Comparison of ENCODE assay signal across 12 cellular contexts in genomic region chr1:210696709-210697108, GRCh38.
DNase-seq lines count a peak whose midpoint lies in the region; ATAC-seq, FAIRE-seq and TF ChIP-seq lines count a peak whose summit lies in the region.
"Had no signal": no experiment of that assay in that cellular context is flagged by ENCODE, and none has a peak within 500 bp of the region (broad histone marks: within the 10 kb centered on the region; RNA-seq: fewer than 3 reads in every experiment).

No MANE protein-coding gene starts in this region.

- no peak overlapping the region for H2AFZ ChIP-seq in Loucy (ENCODE audit: low read length)

- no peaks in the 10 kb centered on the region for H3K79me2 ChIP-seq in Loucy (ENCODE audit: insufficient read depth, low read length)

- no peaks in the 10 kb centered on the region for H3K9me2 ChIP-seq in Loucy (replicated peaks; ENCODE audit: low read depth, low read length)

- BruUV-seq in Calu3 (replicated peaks; lab: Mats Ljungman, UMichigan): no TSS peak

- no peaks in the 10 kb centered on the region for H3K9me3 Mint-ChIP-seq in Calu3 (ENCODE audit: low read depth, unreplicated experiment)
- no peaks in the 10 kb centered on the region for H3K9me3 Mint-ChIP-seq in activated T-helper 2 cell treated with anti-CD3 and anti-CD28 coated beads, Interferon-gamma antibody, Interleukin-2, Interleukin-4, amounts not matched to agents 10 μg/mL and 5 μg/mL and 100 μg/mL, durations not matched to agents 14 hours and 24 hours and 36 hours
- H3K9me3 Mint-ChIP-seq: activated B cell treated with CpG ODN at 0.5 μM for 24 hours had no signal

- no peaks in the 10 kb centered on the region for H3K9me3 ChIP-seq in Loucy (ENCODE audit: insufficient read depth, low read depth, low read length)

- peak overlapping the region; percentile 38 for H3K9ac ChIP-seq in Loucy (ENCODE audit: low read depth, low read length, poor library complexity, severe bottlenecking)

- TF ChIP-seq CTCF in Loucy (conservative IDR thresholded peaks at IDR 0.05; ENCODE audit: low read length) (peak; percentile 48), Calu3 (IDR thresholded peaks at IDR 0.05; ENCODE audit: unreplicated experiment) (no peak)

- CTCF ChIA-PET in Calu3 (lab: Charles Lee): no interaction called here

- H3K27me3 ChIP-seq in Loucy (ENCODE audit: insufficient read depth, low read length, poor library complexity, severe bottlenecking): no peaks in the 10 kb centered on the region

- DNase-seq in ELR (ENCODE audit: low read depth): peak; percentile 7
- peak; percentile 25 for DNase-seq in GM19239 (ENCODE audit: insufficient read length, low spot score)
- DNase-seq in Calu3: no peak
- DNase-seq in NCI-H226: no peak
- DNase-seq in activated T-helper 2 cell treated with anti-CD3 and anti-CD28 coated beads, Interferon-gamma antibody, Interleukin-2, Interleukin-4, amounts not matched to agents 10 μg/mL and 5 μg/mL and 100 μg/mL, durations not matched to agents 14 hours and 24 hours and 36 hours (ENCODE audit: low spot score): no peak
- DNase-seq in NCI-H1048 (lab: John Stamatoyannopoulos, UW): no peak
- DNase-seq: activated B cell treated with CpG ODN at 0.5 μM for 24 hours, HCEC 1CT, NCI-H345, nephron progenitor cell had no signal

- no peak overlapping the region for H3K4me3 Mint-ChIP-seq in Calu3 (ENCODE audit: low read depth, unreplicated experiment)
- H3K4me3 Mint-ChIP-seq in activated T-helper 2 cell treated with anti-CD3 and anti-CD28 coated beads, Interferon-gamma antibody, Interleukin-2, Interleukin-4, amounts not matched to agents 10 μg/mL and 5 μg/mL and 100 μg/mL, durations not matched to agents 14 hours and 24 hours and 36 hours (ENCODE audit: low read depth): no peak overlapping the region
- H3K4me3 Mint-ChIP-seq: activated B cell treated with CpG ODN at 0.5 μM for 24 hours, nephron progenitor cell had no signal

- no peaks in the 10 kb centered on the region for H3K36me3 Mint-ChIP-seq in Calu3 (ENCODE audit: insufficient read depth, unreplicated experiment)
- no peaks in the 10 kb centered on the region for H3K36me3 Mint-ChIP-seq in activated T-helper 2 cell treated with anti-CD3 and anti-CD28 coated beads, Interferon-gamma antibody, Interleukin-2, Interleukin-4, amounts not matched to agents 10 μg/mL and 5 μg/mL and 100 μg/mL, durations not matched to agents 14 hours and 24 hours and 36 hours (ENCODE audit: low read depth)

- peak overlapping the region; percentile 15 for H3K4me3 ChIP-seq in Loucy (ENCODE audit: low read length, poor library complexity, severe bottlenecking)

- H3K4me1 Mint-ChIP-seq in Calu3 (ENCODE audit: low read depth, unreplicated experiment): no peaks in the 10 kb centered on the region
- H3K4me1 Mint-ChIP-seq in activated T-helper 2 cell treated with anti-CD3 and anti-CD28 coated beads, Interferon-gamma antibody, Interleukin-2, Interleukin-4, amounts not matched to agents 10 μg/mL and 5 μg/mL and 100 μg/mL, durations not matched to agents 14 hours and 24 hours and 36 hours (ENCODE audit: low read depth): peaks cover 21% of the 10 kb centered on the region

- peaks cover 58% of the 10 kb centered on the region for H3K27me3 Mint-ChIP-seq in Calu3 (ENCODE audit: unreplicated experiment)
- H3K27me3 Mint-ChIP-seq in activated T-helper 2 cell treated with anti-CD3 and anti-CD28 coated beads, Interferon-gamma antibody, Interleukin-2, Interleukin-4, amounts not matched to agents 10 μg/mL and 5 μg/mL and 100 μg/mL, durations not matched to agents 14 hours and 24 hours and 36 hours (ENCODE audit: low read depth): peaks cover 34% of the 10 kb centered on the region

- no peaks in the 10 kb centered on the region for H4K20me1 ChIP-seq in Loucy (ENCODE audit: insufficient read depth, low read length, poor library complexity, severe bottlenecking)

- H3F3A ChIP-seq in Loucy (ENCODE audit: low read depth): 0 out of 2 replicates have a peak, but pooled peaks cover 3% of the 10 kb centered on the region

- peak; percentile 80 for FAIRE-seq in GM19239 (lab: Jason Lieb, UNC)

- intact Hi-C loops in Calu3 (cut with micrococcal nuclease; ENCODE audit: unreplicated experiment): no loop called here
- intact Hi-C loops in activated T-helper 2 cell treated with anti-CD3 and anti-CD28 coated beads, Interferon-gamma antibody, Interleukin-2, Interleukin-4, amounts not matched to agents 10 μg/mL and 5 μg/mL and 100 μg/mL, durations not matched to agents 14 hours and 24 hours and 36 hours (cut with micrococcal nuclease): loop anchor here (5.0 to 10.0 kb wide), 2 partner anchors 234 to 252 kb away; no protein-coding TSS in a partner anchor

- H3K36me3 ChIP-seq in Loucy (ENCODE audit: insufficient read depth, low read length): no peaks in the 10 kb centered on the region

- no peak overlapping the region for H3K27ac Mint-ChIP-seq in Calu3 (ENCODE audit: unreplicated experiment)
- no peak overlapping the region for H3K27ac Mint-ChIP-seq in activated T-helper 2 cell treated with anti-CD3 and anti-CD28 coated beads, Interferon-gamma antibody, Interleukin-2, Interleukin-4, amounts not matched to agents 10 μg/mL and 5 μg/mL and 100 μg/mL, durations not matched to agents 14 hours and 24 hours and 36 hours
- H3K27ac Mint-ChIP-seq: activated B cell treated with CpG ODN at 0.5 μM for 24 hours had no signal

- peak; percentile 96 for ATAC-seq in HG02870 (IDR thresholded peaks at IDR 0.05; ENCODE audit: unreplicated experiment)

- H3K4me2 ChIP-seq in Loucy (ENCODE audit: low read depth, low read length, poor library complexity, severe bottlenecking): peak overlapping the region; percentile 61

- H3K4me1 ChIP-seq in Loucy (ENCODE audit: insufficient read depth, low read length, poor library complexity, severe bottlenecking): peaks cover 59% of the 10 kb centered on the region

Comparison
In these comparisons a context has a peak if more than half of its experiments do, and no peak if none do; other contexts are left out.
1. DNase-seq: peak in ELR (single experiment) and GM19239 (single experiment); none in Calu3 (single experiment), NCI-H226 (single experiment), activated T-helper 2 cell treated with anti-CD3 and anti-CD28 coated beads, Interferon-gamma antibody, Interleukin-2, Interleukin-4, amounts not matched to agents 10 μg/mL and 5 μg/mL and 100 μg/mL, durations not matched to agents 14 hours and 24 hours and 36 hours (single experiment) and NCI-H1048 (single experiment).